23 cellular contexts compared by ENCODE assay signal in genomic region chr16:21946889-21947635, GRCh38. TPM values are rescaled to one million over a fixed set of nuclear protein-coding genes. Genes with fewer than 3 reads are reported as not detected.
DNase-seq lines count a peak whose midpoint lies in the region; ATAC-seq and TF ChIP-seq lines count a peak whose summit lies in the region.
"Had no signal": no experiment of that assay in that cellular context is flagged by ENCODE, and none has a peak within 500 bp of the region (broad histone marks: within the 10 kb centered on the region; RNA-seq: fewer than 3 reads in every experiment).

No MANE protein-coding gene starts in this region.

- DNase-seq in activated T-cell treated with anti-CD3 and anti-CD28 coated beads, Interleukin-2, amount 50 U/mL, for 24 hours: no peak
- no peak for DNase-seq in activated T-cell treated with anti-CD3 and anti-CD28 coated beads, Interleukin-2, amount 50 U/mL, for 1 hour
- peak; percentile 48 for DNase-seq in GM13977 (ENCODE audit: low spot score)
- no peak for DNase-seq in activated T-helper 1 cell treated with anti-CD3 and anti-CD28 coated beads, Interleukin-12 subunit alpha, Interleukin-12 subunit beta, Interleukin-2, Interleukin-4 antibody, amounts not matched to agents 30 ng/mL and 10 ng/mL and 1 ng/mL, durations not matched to agents 14 hours and 24 hours and 36 hours (ENCODE audit: low spot score)
- no peak for DNase-seq in naive thymus-derived CD8-positive, alpha-beta T cell
- DNase-seq in chondrocyte (ENCODE audit: low spot score): no peak
- DNase-seq: activated CD4-positive, alpha-beta T cell treated with anti-CD3 and anti-CD28 coated beads for 4 hours; activated naive CD8-positive, alpha-beta T cell treated with anti-CD3 and anti-CD28 coated beads, Interleukin-2, amount 10 ng/mL, durations not matched to agents 7 days and 5 days; COR-L47; HCEC 1CT; hippocampal formation; NCI-H1105; NK-92 treated with Interleukin-12 subunit alpha and Interleukin-12 subunit beta, amount 100 ng/mL, for 24 hours; stomach had no signal

- in situ Hi-C loops in GM13977 (cut with MboI; ENCODE audit: low pct_unique_long_range_greater_than_20kb, low sequenced_read_pairs, unreplicated experiment): no loop called here

- no peak for ATAC-seq in naive thymus-derived CD8-positive, alpha-beta T cell
- ATAC-seq in GM21529 (IDR thresholded peaks at IDR 0.05; ENCODE audit: unreplicated experiment) (no peak), HG03432 (IDR thresholded peaks at IDR 0.05; ENCODE audit: unreplicated experiment) (no peak)
- ATAC-seq: Right ventricle myocardium inferior, sciatic nerve had no signal

- H3K9me3 Mint-ChIP-seq in activated T-cell treated with anti-CD3 and anti-CD28 coated beads, Interleukin-2, amount 50 U/mL, for 24 hours: no peaks in the 10 kb centered on the region
- no peaks in the 10 kb centered on the region for H3K9me3 Mint-ChIP-seq in activated T-helper 1 cell treated with anti-CD3 and anti-CD28 coated beads, Interleukin-12 subunit alpha, Interleukin-12 subunit beta, Interleukin-2, Interleukin-4 antibody, amounts not matched to agents 30 ng/mL and 10 ng/mL and 1 ng/mL, durations not matched to agents 14 hours and 24 hours and 36 hours
- no peaks in the 10 kb centered on the region for H3K9me3 Mint-ChIP-seq in naive thymus-derived CD8-positive, alpha-beta T cell
- H3K9me3 Mint-ChIP-seq in chondrocyte (ENCODE audit: low read depth): peaks cover 3% of the 10 kb centered on the region
- H3K9me3 Mint-ChIP-seq: activated naive CD8-positive, alpha-beta T cell treated with anti-CD3 and anti-CD28 coated beads, Interleukin-2, amount 10 ng/mL, durations not matched to agents 7 days and 5 days had no signal

- peaks cover 12% of the 10 kb centered on the region for H3K36me3 Mint-ChIP-seq in activated T-cell treated with anti-CD3 and anti-CD28 coated beads, Interleukin-2, amount 50 U/mL, for 24 hours (ENCODE audit: low read depth)
- peaks cover 9% of the 10 kb centered on the region for H3K36me3 Mint-ChIP-seq in activated T-helper 1 cell treated with anti-CD3 and anti-CD28 coated beads, Interleukin-12 subunit alpha, Interleukin-12 subunit beta, Interleukin-2, Interleukin-4 antibody, amounts not matched to agents 30 ng/mL and 10 ng/mL and 1 ng/mL, durations not matched to agents 14 hours and 24 hours and 36 hours (ENCODE audit: low read depth)
- H3K36me3 Mint-ChIP-seq in naive thymus-derived CD8-positive, alpha-beta T cell: peaks cover 0 to 8% (median 3%) of the 10 kb centered on the region in 3 donors
- H3K36me3 Mint-ChIP-seq in chondrocyte (ENCODE audit: low read depth): no peaks in the 10 kb centered on the region
- H3K36me3 Mint-ChIP-seq: activated naive CD8-positive, alpha-beta T cell treated with anti-CD3 and anti-CD28 coated beads, Interleukin-2, amount 10 ng/mL, durations not matched to agents 7 days and 5 days had no signal

- no peak overlapping the region for H3K4me3 Mint-ChIP-seq in activated T-cell treated with anti-CD3 and anti-CD28 coated beads, Interleukin-2, amount 50 U/mL, for 24 hours
- no peak overlapping the region for H3K4me3 Mint-ChIP-seq in activated T-helper 1 cell treated with anti-CD3 and anti-CD28 coated beads, Interleukin-12 subunit alpha, Interleukin-12 subunit beta, Interleukin-2, Interleukin-4 antibody, amounts not matched to agents 30 ng/mL and 10 ng/mL and 1 ng/mL, durations not matched to agents 14 hours and 24 hours and 36 hours
- H3K4me3 Mint-ChIP-seq in naive thymus-derived CD8-positive, alpha-beta T cell: no peak overlapping the region
- H3K4me3 Mint-ChIP-seq in chondrocyte (ENCODE audit: unreplicated experiment): no peak overlapping the region
- H3K4me3 Mint-ChIP-seq: activated naive CD8-positive, alpha-beta T cell treated with anti-CD3 and anti-CD28 coated beads, Interleukin-2, amount 10 ng/mL, durations not matched to agents 7 days and 5 days had no signal

- peak overlapping the region; percentile 82 for H3K27ac Mint-ChIP-seq in activated T-cell treated with anti-CD3 and anti-CD28 coated beads, Interleukin-2, amount 50 U/mL, for 24 hours
- peak overlapping the region; percentile 3 for H3K27ac Mint-ChIP-seq in activated T-helper 1 cell treated with anti-CD3 and anti-CD28 coated beads, Interleukin-12 subunit alpha, Interleukin-12 subunit beta, Interleukin-2, Interleukin-4 antibody, amounts not matched to agents 30 ng/mL and 10 ng/mL and 1 ng/mL, durations not matched to agents 14 hours and 24 hours and 36 hours
- H3K27ac Mint-ChIP-seq in naive thymus-derived CD8-positive, alpha-beta T cell: peak overlapping the region in 9 of 10 donors; percentile 22 to 88 (median 60)
- H3K27ac Mint-ChIP-seq in chondrocyte (ENCODE audit: unreplicated experiment): no peak overlapping the region
- H3K27ac Mint-ChIP-seq: activated naive CD8-positive, alpha-beta T cell treated with anti-CD3 and anti-CD28 coated beads, Interleukin-2, amount 10 ng/mL, durations not matched to agents 7 days and 5 days had no signal

- intact Hi-C loops in activated T-helper 1 cell treated with anti-CD3 and anti-CD28 coated beads, Interleukin-12 subunit alpha, Interleukin-12 subunit beta, Interleukin-2, Interleukin-4 antibody, amounts not matched to agents 30 ng/mL and 10 ng/mL and 1 ng/mL, durations not matched to agents 14 hours and 24 hours and 36 hours (cut with micrococcal nuclease): no loop called here

- peaks cover 46% of the 10 kb centered on the region for H3K4me1 Mint-ChIP-seq in activated T-cell treated with anti-CD3 and anti-CD28 coated beads, Interleukin-2, amount 50 U/mL, for 24 hours (ENCODE audit: low read depth)
- H3K4me1 Mint-ChIP-seq in activated T-helper 1 cell treated with anti-CD3 and anti-CD28 coated beads, Interleukin-12 subunit alpha, Interleukin-12 subunit beta, Interleukin-2, Interleukin-4 antibody, amounts not matched to agents 30 ng/mL and 10 ng/mL and 1 ng/mL, durations not matched to agents 14 hours and 24 hours and 36 hours (ENCODE audit: low read depth): peaks cover 36% of the 10 kb centered on the region
- H3K4me1 Mint-ChIP-seq in naive thymus-derived CD8-positive, alpha-beta T cell: peaks cover 9 to 34% (median 23%) of the 10 kb centered on the region in 4 donors
- peaks cover 10% of the 10 kb centered on the region for H3K4me1 Mint-ChIP-seq in chondrocyte (ENCODE audit: low read depth)

- no peaks in the 10 kb centered on the region for H3K27me3 Mint-ChIP-seq in activated T-cell treated with anti-CD3 and anti-CD28 coated beads, Interleukin-2, amount 50 U/mL, for 24 hours
- no peaks in the 10 kb centered on the region for H3K27me3 Mint-ChIP-seq in activated T-helper 1 cell treated with anti-CD3 and anti-CD28 coated beads, Interleukin-12 subunit alpha, Interleukin-12 subunit beta, Interleukin-2, Interleukin-4 antibody, amounts not matched to agents 30 ng/mL and 10 ng/mL and 1 ng/mL, durations not matched to agents 14 hours and 24 hours and 36 hours (ENCODE audit: insufficient read depth)
- H3K27me3 Mint-ChIP-seq in naive thymus-derived CD8-positive, alpha-beta T cell: no peaks in the 10 kb centered on the region
- peaks cover 5% of the 10 kb centered on the region for H3K27me3 Mint-ChIP-seq in chondrocyte (ENCODE audit: low read depth)
- H3K27me3 Mint-ChIP-seq: activated naive CD8-positive, alpha-beta T cell treated with anti-CD3 and anti-CD28 coated beads, Interleukin-2, amount 10 ng/mL, durations not matched to agents 7 days and 5 days had no signal

- TF ChIP-seq CTCF in GM13977 (IDR thresholded peaks at IDR 0.05; ENCODE audit: extremely low read depth, insufficient read depth, missing control alignments) (no peak), chondrocyte (IDR thresholded peaks at IDR 0.05) (no peak)

- POLR2A ChIA-PET in naive thymus-derived CD8-positive, alpha-beta T cell (lab: Charles Lee): no interaction called here

RNA-seq across cellular contexts. Expression of gene UQCRC2, which starts 6.1 kb away (rescaled TPM):
- 235 and 260 TPM in 2 replicates for total RNA-seq in activated T-helper 1 cell treated with anti-CD3 and anti-CD28 coated beads, Interleukin-12 subunit alpha, Interleukin-12 subunit beta, Interleukin-2, Interleukin-4 antibody, amounts not matched to agents 30 ng/mL and 10 ng/mL and 1 ng/mL, durations not matched to agents 14 hours and 24 hours and 36 hours
- 100 to 1,000 TPM; 187 to 193 TPM for total RNA-seq in naive thymus-derived CD8-positive, alpha-beta T cell
- 100 to 1,000 TPM; 176 to 196 (median 180) TPM for polyA plus RNA-seq in naive thymus-derived CD8-positive, alpha-beta T cell
- total RNA-seq in chondrocyte: 144 to 176 TPM (median 154 TPM) in 3 replicates

RNA-seq across cellular contexts. Expression of gene PDZD9, which starts 53.9 kb away (rescaled TPM):
- not detected in 2 replicates for total RNA-seq in activated T-helper 1 cell treated with anti-CD3 and anti-CD28 coated beads, Interleukin-12 subunit alpha, Interleukin-12 subunit beta, Interleukin-2, Interleukin-4 antibody, amounts not matched to agents 30 ng/mL and 10 ng/mL and 1 ng/mL, durations not matched to agents 14 hours and 24 hours and 36 hours
- total RNA-seq in naive thymus-derived CD8-positive, alpha-beta T cell: not detected
- polyA plus RNA-seq in naive thymus-derived CD8-positive, alpha-beta T cell: under 1 TPM in 2 of 3 donors, not detected in 1; 0.19 to 0.30 TPM
- total RNA-seq in chondrocyte: not detected in 3 replicates
- total RNA-seq: activated naive CD8-positive, alpha-beta T cell treated with anti-CD3 and anti-CD28 coated beads, Interleukin-2, amount 10 ng/mL, durations not matched to agents 7 days and 5 days; cardiac muscle cell; G401; osteocyte; Right ventricle myocardium inferior; sciatic nerve; stomach; T-helper 1 cell treated with Interleukin-12 subunit alpha and Interleukin-12 subunit beta and Interleukin-4 antibody, amounts not matched to agents 30 ng/mL and 1 ng/mL, for 36 hours; urinary bladder had no signal
- polyA plus RNA-seq: stomach had no signal
